In the genomic region with DNA sequence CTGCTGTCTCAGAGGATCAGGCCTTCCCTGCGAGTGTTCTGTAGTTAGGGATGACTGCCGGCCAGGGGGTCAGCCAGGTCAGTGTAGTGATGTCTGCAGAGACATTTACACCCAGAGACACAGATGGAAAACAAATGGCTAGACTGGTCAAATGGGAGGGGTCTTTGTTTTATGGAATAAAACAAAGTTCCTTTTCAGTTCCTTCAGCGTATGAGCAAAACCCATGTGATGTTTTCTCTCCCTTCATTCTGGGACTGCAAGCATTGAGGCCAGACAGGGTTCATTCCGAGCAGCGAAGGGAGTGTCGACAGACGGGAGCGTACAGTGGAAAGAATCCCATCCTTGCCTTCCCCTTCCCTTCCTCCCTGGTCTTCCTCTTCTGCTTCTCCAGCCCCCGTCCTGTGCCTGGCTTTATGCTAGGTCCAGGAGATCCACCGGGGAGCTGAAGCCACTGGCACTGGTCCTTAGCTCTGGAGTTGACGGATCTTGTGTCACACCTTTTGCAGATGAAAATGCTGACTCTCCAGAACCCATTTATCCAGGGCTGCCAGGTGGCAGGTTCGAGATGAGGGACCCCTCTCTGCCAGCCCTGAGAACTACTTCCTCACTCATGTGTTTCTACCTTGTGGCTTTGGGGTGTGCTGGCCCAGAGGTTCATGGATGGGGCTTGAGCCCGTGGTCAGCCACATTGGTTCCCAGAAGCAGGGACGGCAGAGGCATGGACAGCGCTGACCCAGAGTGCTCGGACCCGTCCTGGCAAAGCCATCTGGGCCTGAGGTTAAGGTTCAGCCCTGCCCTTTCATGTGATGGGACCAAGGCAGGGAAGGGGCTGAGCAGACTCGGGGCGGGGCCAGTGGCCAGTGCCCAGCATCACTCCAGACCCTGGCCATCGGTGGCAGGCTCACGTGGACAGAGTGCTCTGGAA, we compare ENCODE assay signal across 13 cellular contexts. TPM values are rescaled to one million over a fixed set of nuclear protein-coding genes. Genes with fewer than 3 reads are reported as not detected.
A peak's percentile ranks its signal among the peaks of the same experiment; 100 is the strongest.
DNase-seq lines count a peak whose midpoint lies in the region; ATAC-seq and TF ChIP-seq lines count a peak whose summit lies in the region.
"Had no signal": no experiment of that assay in that cellular context is flagged by ENCODE, and none has a peak within 500 bp of the region (broad histone marks: within the 10 kb centered on the region; RNA-seq: fewer than 3 reads in every experiment).

No MANE protein-coding gene starts in this region.

- H3K4me2 ChIP-seq in neural progenitor cell, result no peak overlapping the region

- H3K4me1 ChIP-seq in neural progenitor cell, result no peaks in the 10 kb centered on the region
- peaks cover 7 to 16% of the 10 kb centered on the region in 2 donors for H3K4me1 ChIP-seq in thyroid gland
- H3K4me1 ChIP-seq: BE2C, right lobe of liver had no signal

- no peaks in the 10 kb centered on the region for H4K20me1 ChIP-seq in neural progenitor cell (ENCODE audit: low read depth)

- 70 to 87% (median 72%) methylated on average over 21 of the region's 21 CpGs for WGBS in adipose tissue, 3 donors
- WGBS in thyroid gland, 2 donors, result 83 to 87% methylated on average over 16 to 20 of the region's 21 CpGs

- no peak overlapping the region for H3K4me3 ChIP-seq in neural progenitor cell
- H3K4me3 ChIP-seq in thyroid gland (replicated peaks in 1 of 3), result no peak overlapping the region
- H3K4me3 ChIP-seq: right lobe of liver had no signal

- TF ChIP-seq POLR2A in thyroid gland (IDR thresholded peaks at IDR 0.05), result no peak

- H3K79me2 ChIP-seq in neural progenitor cell (ENCODE audit: low read depth), result no peaks in the 10 kb centered on the region

- no peaks in the 10 kb centered on the region for H3K36me3 ChIP-seq in neural progenitor cell
- H3K36me3 ChIP-seq in thyroid gland, result peaks cover 12 to 19% of the 10 kb centered on the region in 2 donors
- H3K36me3 ChIP-seq: right lobe of liver had no signal

- no peaks in the 10 kb centered on the region for H3K9me3 Mint-ChIP-seq in neural progenitor cell
- no peaks in the 10 kb centered on the region for H3K9me3 Mint-ChIP-seq in activated naive CD8-positive, alpha-beta T cell treated with anti-CD3 and anti-CD28 coated beads for 36 hours

- DNase-seq in globus pallidus (ENCODE audit: low spot score) (peak; percentile 52), neural progenitor cell (ENCODE audit: low spot score) (no peak), thyroid gland (no peak), AG20443 (ENCODE audit: low spot score) (no peak)
- DNase-seq in activated naive CD8-positive, alpha-beta T cell treated with anti-CD3 and anti-CD28 coated beads for 36 hours, result no peak
- DNase-seq: activated CD8-positive, alpha-beta memory T cell treated with anti-CD3 and anti-CD28 coated beads, Interleukin-2, amount 50 U/mL, for 48 hours; BE2C; hippocampal formation; NCI-H526; right lobe of liver had no signal

- peaks cover 24% of the 10 kb centered on the region for H3K36me3 Mint-ChIP-seq in neural progenitor cell
- H3K36me3 Mint-ChIP-seq in activated naive CD8-positive, alpha-beta T cell treated with anti-CD3 and anti-CD28 coated beads for 36 hours, result no peaks in the 10 kb centered on the region

- H3F3A ChIP-seq in neural progenitor cell (ENCODE audit: low read depth), result peaks cover 4% of the 10 kb centered on the region

- H3K4me3 Mint-ChIP-seq in neural progenitor cell, result no peak overlapping the region
- no peak overlapping the region for H3K4me3 Mint-ChIP-seq in activated naive CD8-positive, alpha-beta T cell treated with anti-CD3 and anti-CD28 coated beads for 36 hours

- no peaks in the 10 kb centered on the region for H3K9me3 ChIP-seq in neural progenitor cell (ENCODE audit: low read depth)
- no peaks in the 10 kb centered on the region for H3K9me3 ChIP-seq in thyroid gland
- H3K9me3 ChIP-seq: BE2C, right lobe of liver had no signal

- peaks cover 3% of the 10 kb centered on the region for H3K27me3 Mint-ChIP-seq in neural progenitor cell (ENCODE audit: insufficient read depth, low read depth)
- peaks cover 3% of the 10 kb centered on the region for H3K27me3 Mint-ChIP-seq in activated naive CD8-positive, alpha-beta T cell treated with anti-CD3 and anti-CD28 coated beads for 36 hours

- no peak for ATAC-seq in GM18861 (IDR thresholded peaks at IDR 0.05; ENCODE audit: unreplicated experiment)
- no peak for ATAC-seq in GM21619 (IDR thresholded peaks at IDR 0.05; ENCODE audit: unreplicated experiment)

- intact Hi-C loops in thyroid gland (cut with DNase I), result no loop called here

- no peaks in the 10 kb centered on the region for H3K27me3 ChIP-seq in neural progenitor cell
- no peaks in the 10 kb centered on the region for H3K27me3 ChIP-seq in thyroid gland
- H3K27me3 ChIP-seq: BE2C, right lobe of liver had no signal

- H3K27ac ChIP-seq in adipose tissue (ENCODE audit: low read depth, low read length) (peak overlapping the region; percentile 29), neural progenitor cell (peak overlapping the region; percentile 16), thyroid gland (peak overlapping the region; percentile 10 to 58 (median 57))
- H3K27ac ChIP-seq: right lobe of liver had no signal

- H3K9ac ChIP-seq in neural progenitor cell, result no peak overlapping the region

- TF ChIP-seq CTCF in neural progenitor cell (IDR thresholded peaks at IDR 0.05) (no peak), thyroid gland (IDR thresholded peaks at IDR 0.05) (no peak)

- H3K4me1 Mint-ChIP-seq in neural progenitor cell, result peaks cover 7% of the 10 kb centered on the region
- no peaks in the 10 kb centered on the region for H3K4me1 Mint-ChIP-seq in activated naive CD8-positive, alpha-beta T cell treated with anti-CD3 and anti-CD28 coated beads for 36 hours

- H2AFZ ChIP-seq in neural progenitor cell (replicated peaks), result no peak overlapping the region

- H3K27ac Mint-ChIP-seq in neural progenitor cell, result peak overlapping the region; percentile 46
- H3K27ac Mint-ChIP-seq in activated naive CD8-positive, alpha-beta T cell treated with anti-CD3 and anti-CD28 coated beads for 36 hours, result no peak overlapping the region

RNA-seq across cellular contexts. Expression of gene ITGB1BP1, which starts 24.2 kb away (rescaled TPM):
- 100 to 1,000 TPM in 2 of 3 donors, 10 to 100 TPM in 1; 20.6 to 219 (median 172) TPM for polyA plus RNA-seq in adipose tissue
- total RNA-seq in neural progenitor cell (ENCODE audit: low replicate concordance) (14.6 and 17.3 TPM in 2 replicates), thyroid gland (10 to 100 TPM; 39.4 to 73.4 (median 45.8) TPM)
- total RNA-seq in activated naive CD8-positive, alpha-beta T cell treated with anti-CD3 and anti-CD28 coated beads for 36 hours, result 100 to 1,000 TPM; 171 to 180 TPM

RNA-seq across cellular contexts. Expression of gene CPSF3, which starts 24.3 kb away (rescaled TPM):
- polyA plus RNA-seq in adipose tissue, result 10 to 100 TPM in 2 of 3 donors, 1 to 10 TPM in 1; 7.3 to 15.7 (median 13.7) TPM
- total RNA-seq in neural progenitor cell (ENCODE audit: low replicate concordance) (129 and 199 TPM in 2 replicates), thyroid gland (10 to 100 TPM; 21.7 to 33.6 (median 29.1) TPM)
- 10 to 100 TPM; 83.8 to 85.6 TPM for total RNA-seq in activated naive CD8-positive, alpha-beta T cell treated with anti-CD3 and anti-CD28 coated beads for 36 hours
